In genomic region chr19:53977429-53977990, GRCh38 we compare ENCODE assay signal across 8 cellular contexts. TPM values are rescaled to one million over a fixed set of nuclear protein-coding genes. Genes with fewer than 3 reads are reported as not detected.
DNase-seq lines count a peak whose midpoint lies in the region; ATAC-seq and TF ChIP-seq lines count a peak whose summit lies in the region.

No MANE protein-coding gene starts in this region.

- H3K27me3 ChIP-seq in OCI-LY3 (ENCODE audit: low read depth, low read length) (no peaks in the 10 kb centered on the region), esophagus muscularis mucosa (peaks cover 0 to 98% (median 42%) of the 10 kb centered on the region in 4 donors)

- ATAC-seq in mucosa of descending colon (peak; percentile 64), GM18907 (IDR thresholded peaks at IDR 0.05; ENCODE audit: unreplicated experiment) (no peak)

- H3K9me3 Mint-ChIP-seq in HFFc6 = no peaks in the 10 kb centered on the region; the same call in 1 of the 2 replicates

- H3K27ac ChIP-seq in OCI-LY3 (ENCODE audit: low read length) (no peak overlapping the region), esophagus muscularis mucosa (replicated peaks in 1 of 4) (no peak overlapping the region)

- H3K4me3 ChIP-seq in OCI-LY3 (ENCODE audit: low read length) (0 out of 2 replicates have a peak overlapping the region, but pooled peaks have one; percentile 12), esophagus muscularis mucosa (peak overlapping the region; percentile 29 to 48 (median 37)), mucosa of descending colon (no peak overlapping the region)

- peak overlapping the region; percentile 96 for H2AFZ ChIP-seq in OCI-LY3 (ENCODE audit: low read depth, low read length)

- no peaks in the 10 kb centered on the region for H4K20me1 ChIP-seq in OCI-LY3 (ENCODE audit: insufficient read depth, low read length)

- no peak overlapping the region for H3K27ac Mint-ChIP-seq in HFFc6

- 7% methylated on average over 9 of the region's 9 CpGs for WGBS in esophagus muscularis mucosa

- no peaks in the 10 kb centered on the region for H3K36me3 ChIP-seq in OCI-LY3 (replicated peaks; ENCODE audit: low read depth, low read length)
- no peaks in the 10 kb centered on the region for H3K36me3 ChIP-seq in esophagus muscularis mucosa
- H3K36me3 ChIP-seq in mucosa of descending colon (ENCODE audit: low read depth) = no peaks in the 10 kb centered on the region

- 0 out of 2 replicates have a peak overlapping the region, but pooled peaks have one; percentile 14 for H3K4me2 ChIP-seq in OCI-LY3 (ENCODE audit: low read length)

- H3K36me3 Mint-ChIP-seq in HFFc6 (ENCODE audit: low read depth) = no peaks in the 10 kb centered on the region

- H3K9me3 ChIP-seq in OCI-LY3 (ENCODE audit: insufficient read depth, low read length) = 0 out of 2 replicates have a peak, but pooled peaks cover 7% of the 10 kb centered on the region
- H3K9me3 ChIP-seq in esophagus muscularis mucosa = no peaks in the 10 kb centered on the region
- H3K9me3 ChIP-seq in mucosa of descending colon = no peaks in the 10 kb centered on the region

- TF ChIP-seq EP300 in esophagus muscularis mucosa (IDR thresholded peaks at IDR 0.05) = no peak

- peaks cover 14% of the 10 kb centered on the region for H3K27me3 Mint-ChIP-seq in HFFc6 (ENCODE audit: insufficient read depth)

- TF ChIP-seq CTCF in HFFc6 (IDR thresholded peaks at IDR 0.05) (no peak), OCI-LY3 (IDR thresholded peaks at IDR 0.05; ENCODE audit: low read depth, low read length) (no peak), esophagus muscularis mucosa (IDR thresholded peaks at IDR 0.05) (no peak), mucosa of descending colon (IDR thresholded peaks at IDR 0.05) (no peak)

- peak; percentile 90 for DNase-seq in AG08395 (ENCODE audit: low spot score)
- DNase-seq in HFFc6 = peak; percentile 65
- DNase-seq in activated T-cell treated with anti-CD3 and anti-CD28 coated beads, Interleukin-2, amount 50 U/mL, for 1 hour = peak; percentile 55
- DNase-seq in esophagus muscularis mucosa (ENCODE audit: extremely low spot score) = no peak
- peak in 2 of 3 donors; percentile 54 to 90 for DNase-seq in mucosa of descending colon
- DNase-seq in stimulated activated CD8-positive, alpha-beta memory T cell treated with anti-CD3 and anti-CD28 coated beads, Interleukin-7, amount 100 ng/mL, for 4 hours (ENCODE audit: low read depth in 2 of 2) = peak; percentile 27 to 34

- no peak for TF ChIP-seq POLR2A in esophagus muscularis mucosa (IDR thresholded peaks at IDR 0.05; ENCODE audit: low read depth)

- no peak overlapping the region for H3K9ac ChIP-seq in OCI-LY3 (ENCODE audit: low read length)

- H3K4me3 Mint-ChIP-seq in HFFc6 = peak overlapping the region; percentile 78

- intact Hi-C loops in esophagus muscularis mucosa (cut with DNase I) = no loop called here
- intact Hi-C loops in mucosa of descending colon (cut with DNase I, micrococcal nuclease) = no loop called here

- H3K4me1 Mint-ChIP-seq in HFFc6 (ENCODE audit: low read depth) = peaks cover 26% of the 10 kb centered on the region

- no peaks in the 10 kb centered on the region for H3K79me2 ChIP-seq in OCI-LY3 (ENCODE audit: low read length)

- H3K4me1 ChIP-seq in OCI-LY3 (ENCODE audit: low read length) (no peaks in the 10 kb centered on the region), esophagus muscularis mucosa (peaks cover 19 to 43% (median 35%) of the 10 kb centered on the region in 4 donors), mucosa of descending colon (ENCODE audit: low read depth) (peaks cover 3% of the 10 kb centered on the region)

RNA-seq across cellular contexts. Expression of gene CACNG6, which starts 13.9 kb away (rescaled TPM):
- not detected for total RNA-seq in HFFc6 (2021; fragmentation: NEBNext Ultra II Directional; extraction: Animal tissue kit (Norgen Biotek cat#: 25700))
- total RNA-seq in esophagus muscularis mucosa (not detected), mucosa of descending colon (not detected)

RNA-seq across cellular contexts. Expression of gene CACNG8, which starts 14.8 kb away (rescaled TPM):
- total RNA-seq in HFFc6 (2021; fragmentation: NEBNext Ultra II Directional; extraction: Animal tissue kit (Norgen Biotek cat#: 25700)) = under 1 TPM; 0.09 to 0.48 (median 0.26) TPM
- under 1 TPM in 1 of 4 donors, not detected in 3; 0.06 TPM for total RNA-seq in esophagus muscularis mucosa
- under 1 TPM in 2 of 3 donors, not detected in 1; 0.07 to 0.09 TPM for total RNA-seq in mucosa of descending colon
